In genomic region chr15:100873029-100873677, GRCh38 we compare ENCODE assay signal across 8 cellular contexts. TPM values are rescaled to one million over a fixed set of nuclear protein-coding genes. Genes with fewer than 3 reads are reported as not detected.
DNase-seq lines count a peak whose midpoint lies in the region; ATAC-seq and TF ChIP-seq lines count a peak whose summit lies in the region.

No MANE protein-coding gene starts in this region.

- intact Hi-C loops in left colon (cut with DNase I, micrococcal nuclease), result loop anchor here in 1 of 2 donors (5.0 kb wide), 2 partner anchors 201 to 246 kb away; no protein-coding TSS in a partner anchor

- no peak overlapping the region for H2AFZ ChIP-seq in GM23338

- H3K27ac ChIP-seq in GM23338 (ENCODE audit: low read depth), result no peak overlapping the region

- H3K27ac Mint-ChIP-seq in GM23338 (no peak overlapping the region), T-helper 17 cell (no peak overlapping the region)

- H3K79me2 ChIP-seq in GM23338 (replicated peaks; ENCODE audit: insufficient read depth), result no peaks in the 10 kb centered on the region

- peaks cover 16% of the 10 kb centered on the region for H3K27me3 ChIP-seq in GM23338 (ENCODE audit: insufficient read depth)

- ATAC-seq in GM23338 (peak; percentile 56), T-helper 17 cell (peak; percentile 67), left colon (peak; percentile 92)

- no peaks in the 10 kb centered on the region for H3K36me3 ChIP-seq in GM23338 (ENCODE audit: insufficient read depth)

- H3K36me3 Mint-ChIP-seq in GM23338 (ENCODE audit: low read depth) (no peaks in the 10 kb centered on the region), T-helper 17 cell (ENCODE audit: low read depth) (no peaks in the 10 kb centered on the region)

- H3K4me3 Mint-ChIP-seq in GM23338 (no peak overlapping the region), T-helper 17 cell (no peak overlapping the region)

- no peaks in the 10 kb centered on the region for H3K9me2 ChIP-seq in GM23338 (ENCODE audit: insufficient read depth)

- H3K9me3 Mint-ChIP-seq in GM23338, result no peaks in the 10 kb centered on the region; the same call in 2 of the 3 replicates

- H3K4me1 ChIP-seq in GM23338 (ENCODE audit: insufficient read depth), result peaks cover 3% of the 10 kb centered on the region; the same call in 1 of the 2 replicates

- no peaks in the 10 kb centered on the region for H3F3A ChIP-seq in GM23338 (replicated peaks; ENCODE audit: low read depth)

- H4K20me1 ChIP-seq in GM23338 (replicated peaks; ENCODE audit: insufficient read depth), result no peaks in the 10 kb centered on the region

- H3K4me1 Mint-ChIP-seq in GM23338, result peaks cover 13% of the 10 kb centered on the region; the same call in 2 of the 3 replicates
- no peaks in the 10 kb centered on the region for H3K4me1 Mint-ChIP-seq in T-helper 17 cell

- H3K4me3 ChIP-seq in GM23338, result no peak overlapping the region

- H3K27me3 Mint-ChIP-seq in GM23338 (ENCODE audit: insufficient read depth, low read depth, poor library complexity) (peaks cover 19% of the 10 kb centered on the region), T-helper 17 cell (peaks cover 29% of the 10 kb centered on the region)

- TF ChIP-seq CTCF in GM23338 (conservative IDR thresholded peaks at IDR 0.05; ENCODE audit: low read depth in 2 of 2), result peak; percentile 88 to 91

- DNase-seq in ELR (ENCODE audit: low read depth) (peak; percentile 85), GM23338 (ENCODE audit: low spot score) (peak; percentile 86), NCI-H1105 treated with DMSO at 0.1 percent for 48 hours (lab: John Stamatoyannopoulos, UW) (peak; percentile 82), T-helper 17 cell (peak in 1 of 3 donors; percentile 29), cerebellar cortex (ENCODE audit: low spot score) (peak; percentile 85), left colon (peak; percentile 48 to 74), OCI-M2 (lab: John Stamatoyannopoulos, UW; ENCODE audit: unreplicated experiment) (no peak)
- DNase-seq in stimulated activated CD8-positive, alpha-beta memory T cell treated with anti-CD3 and anti-CD28 coated beads, Interleukin-4, amount 100 ng/mL, for 24 hours (ENCODE audit: low read depth), result peak; percentile 25

- no peaks in the 10 kb centered on the region for H3K9me3 ChIP-seq in T-helper 17 cell (ENCODE audit: control insufficient read depth, low read length, poor library complexity, severe bottlenecking)

- H3K4me2 ChIP-seq in GM23338, result no peak overlapping the region

TF ChIP-seq in GM23338, 12 proteins besides CTCF, POLR2A, EP300 and RAD21 (continues in another document):
- TF ChIP-seq NANOG (IDR thresholded peaks at IDR 0.05; ENCODE audit: borderline replicate concordance) (no peak), ZNF331 (CRISPR knock-in tag; IDR thresholded peaks at IDR 0.05; ENCODE audit: low read depth) (no peak), ZNF462 (CRISPR knock-in tag; IDR thresholded peaks at IDR 0.05) (no peak), EZH2phosphoT487 (IDR thresholded peaks at IDR 0.05; ENCODE audit: unreplicated experiment) (no peak), REST (IDR thresholded peaks at IDR 0.05; ENCODE audit: unreplicated experiment) (no peak), CREB1 (CRISPR knock-in tag; IDR thresholded peaks at IDR 0.05; ENCODE audit: low read depth) (no peak), ZNF114 (CRISPR knock-in tag; IDR thresholded peaks at IDR 0.05) (no peak), POLR2AphosphoS5 (IDR thresholded peaks at IDR 0.05; ENCODE audit: low read depth) (no peak)

RNA-seq across cellular contexts. Expression of gene ALDH1A3, which starts 6.5 kb away (rescaled TPM):
- total RNA-seq in GM23338 (2014; rRNA removed; shearing (Covaris generic)), result 19.8 and 27.9 TPM in 2 replicates
- 2.8 and 4.0 TPM in 2 replicates for polyA plus RNA-seq in GM23338 (2016; fragmentation: Nextera tagmentation; extraction: Ambion mirVana)
- not detected for total RNA-seq in T-helper 17 cell
- 1 to 10 TPM; 3.9 to 5.4 TPM for total RNA-seq in left colon

RNA-seq across cellular contexts. Expression of gene LRRK1, which starts 46.0 kb away (rescaled TPM):
- total RNA-seq in GM23338 (2014; rRNA removed; shearing (Covaris generic)), result 2.6 and 4.4 TPM in 2 replicates
- 4.1 and 4.5 TPM in 2 replicates for polyA plus RNA-seq in GM23338 (2016; fragmentation: Nextera tagmentation; extraction: Ambion mirVana)
- 1 to 10 TPM; 1.5 to 2.1 TPM for total RNA-seq in T-helper 17 cell
- total RNA-seq in left colon, result 10 to 100 TPM; 46.6 to 52.7 TPM

Comparison
In these comparisons a context has a peak if more than half of its experiments do, and no peak if none do; other contexts are left out.
1. RNA of gene ALDH1A3, which starts 6.5 kb away (total RNA-seq): 19.8 to 27.9 TPM in GM23338 and 3.9 to 5.4 TPM in left colon; not detected in T-helper 17 cell; every median in the first group is over 4 times any median in the second.
2. Peak in every context shown above with its lines, with median percentiles within 50 percentile points of each other: ATAC-seq.